Comparison of ENCODE assay signal across 26 cellular contexts in genomic region chrX:117838581-117839331, GRCh38.
"Had no signal": no experiment of that assay in that cellular context is flagged by ENCODE, and none has a peak within 500 bp of the region (broad histone marks: within the 10 kb centered on the region; RNA-seq: fewer than 3 reads in every experiment).

No MANE protein-coding gene starts in this region.

- H3K4me3 Mint-ChIP-seq: dendritic cell treated with granulocyte-macrophage colony-stimulating factor and Interleukin-4, amounts not matched to agents 40 ng/mL and 50 ng/mL, for 4 days; endodermal cell; immature natural killer cell; natural killer cell; neural crest cell; type B pancreatic cell had no signal

- H3K36me3 ChIP-seq: lower lobe of right lung, right lobe of liver, stomach, thyroid gland had no signal

- H3K79me2 ChIP-seq: parathyroid adenoma had no signal

- H3K27ac Mint-ChIP-seq: dendritic cell treated with granulocyte-macrophage colony-stimulating factor and Interleukin-4, amounts not matched to agents 40 ng/mL and 50 ng/mL, for 4 days; endodermal cell; immature natural killer cell; natural killer cell; progenitor cell of endocrine pancreas; type B pancreatic cell had no signal

- H3K9ac ChIP-seq: parathyroid adenoma had no signal

- H3K4me3 ChIP-seq: lower lobe of right lung, right lobe of liver, smooth muscle cell, stomach, thyroid gland had no signal

- H3K4me1 Mint-ChIP-seq: endodermal cell, immature natural killer cell, natural killer cell, neural crest cell had no signal

- H3K36me3 Mint-ChIP-seq: immature natural killer cell, natural killer cell, type B pancreatic cell had no signal

- ATAC-seq: left ventricle myocardium superior, lower lobe of right lung, natural killer cell, right lobe of liver had no signal

- H3K4me2 ChIP-seq: smooth muscle cell had no signal

- H3K9me3 ChIP-seq: lower lobe of right lung, thyroid gland had no signal

- H3K27me3 Mint-ChIP-seq: dendritic cell treated with granulocyte-macrophage colony-stimulating factor and Interleukin-4, amounts not matched to agents 40 ng/mL and 50 ng/mL, for 4 days; progenitor cell of endocrine pancreas; type B pancreatic cell had no signal

- FAIRE-seq: colon, endothelial cell of umbilical vein, frontal cortex had no signal

- H3K9me3 Mint-ChIP-seq: dendritic cell treated with granulocyte-macrophage colony-stimulating factor and Interleukin-4, amounts not matched to agents 40 ng/mL and 50 ng/mL, for 4 days; type B pancreatic cell had no signal

- H2AFZ ChIP-seq: parathyroid adenoma had no signal

- H3K27ac ChIP-seq: lower lobe of right lung, parathyroid adenoma, right lobe of liver, stomach, thyroid gland had no signal

- H3K27me3 ChIP-seq: right lobe of liver, stomach, thyroid gland had no signal

- H3K4me1 ChIP-seq: lower lobe of right lung, parathyroid adenoma, right lobe of liver, stomach, thyroid gland had no signal

- DNase-seq: effector CD8-positive, alpha-beta T cell; hypothalamus; immature natural killer cell; islet precursor cell; kidney glomerular epithelial cell; left ventricle myocardium superior; lower lobe of right lung; natural killer cell; right lobe of liver; stimulated activated CD4-positive, alpha-beta T cell treated with anti-CD3 and anti-CD28 coated beads, Interleukin-12 subunit alpha, Interleukin-12 subunit beta, amount 100 ng/mL, for 4 hours; stimulated activated CD4-positive, alpha-beta T cell treated with anti-CD3 and anti-CD28 coated beads, Interleukin-1b, Interleukin-23, amount 100 ng/mL, for 48 hours; stimulated activated CD4-positive, alpha-beta T cell treated with anti-CD3 and anti-CD28 coated beads, Interleukin-4, amount 100 ng/mL, for 1 hour; stimulated activated CD8-positive, alpha-beta memory T cell treated with anti-CD3 and anti-CD28 coated beads, Interleukin-4, amount 100 ng/mL, for 48 hours; stimulated activated naive CD4-positive, alpha-beta T cell; stomach; thyroid gland had no signal
